ENCODE assay signal across 8 cellular contexts in the genomic region with DNA sequence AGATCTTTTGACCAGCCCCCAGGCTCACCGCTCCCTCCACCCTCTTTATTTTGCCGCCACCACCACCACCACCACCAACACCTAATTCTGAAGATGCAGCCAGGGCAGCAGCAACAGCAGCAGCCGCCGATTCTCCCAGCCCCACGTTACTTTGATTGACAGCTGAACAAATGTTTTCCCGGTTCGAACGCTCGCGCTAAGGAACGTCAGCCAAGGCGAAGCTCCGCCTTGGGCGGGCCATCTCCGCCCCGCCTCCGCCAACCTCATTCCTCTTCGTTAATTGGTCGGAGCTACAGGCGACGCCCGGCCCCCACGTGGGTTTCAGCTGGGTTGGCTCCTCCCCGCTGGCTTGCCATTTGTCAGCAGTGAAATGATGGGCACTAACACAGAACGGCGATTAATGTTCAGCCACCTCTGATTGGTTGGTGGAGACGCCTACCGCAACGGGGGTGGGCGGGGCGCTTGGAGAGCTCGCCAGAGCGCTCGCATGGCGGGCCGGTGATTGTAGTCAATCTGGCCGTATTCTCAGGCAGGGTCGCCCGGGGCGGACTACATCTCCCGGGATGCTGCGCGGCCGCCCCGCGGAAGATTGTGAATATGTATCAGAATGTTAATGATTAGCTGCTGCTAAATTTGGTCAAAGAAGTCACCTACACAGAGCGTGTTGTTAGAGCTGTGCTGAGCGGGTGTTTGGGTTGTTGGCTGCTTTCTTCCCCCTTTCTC. TPM values are rescaled to one million over a fixed set of nuclear protein-coding genes. Genes with fewer than 3 reads are reported as not detected.
DNase-seq lines count a peak whose midpoint lies in the region; ATAC-seq and TF ChIP-seq lines count a peak whose summit lies in the region.

A gene (plus strand): TSS at position 657 of the 723 bp plus-strand sequence. CDS start 826 bp downstream, outside the sequence.

- peaks cover 9% of the 10 kb centered on the region for H3K27me3 Mint-ChIP-seq in CD4-positive, CD25-positive, alpha-beta regulatory T cell
- peaks cover 4% of the 10 kb centered on the region for H3K27me3 Mint-ChIP-seq in activated CD8-positive, alpha-beta T cell treated with anti-CD3 and anti-CD28 coated beads for 36 hours

- peaks cover 0 to 3% of the 10 kb centered on the region in 2 experiments for H3K9me3 ChIP-seq in CD4-positive, CD25-positive, alpha-beta regulatory T cell (ENCODE audit: control insufficient read depth in 2 of 2, low read length in 2 of 2)
- H3K9me3 ChIP-seq in duodenal mucosa (ENCODE audit: control insufficient read depth in 1 of 2, low read length in 2 of 2) = no peaks in the 10 kb centered on the region
- no peaks in the 10 kb centered on the region for H3K9me3 ChIP-seq in liver (ENCODE audit: control insufficient read depth in 4 of 4, low read length in 3 of 4)

- no peaks in the 10 kb centered on the region for H3K36me3 Mint-ChIP-seq in CD4-positive, CD25-positive, alpha-beta regulatory T cell
- H3K36me3 Mint-ChIP-seq in activated CD8-positive, alpha-beta T cell treated with anti-CD3 and anti-CD28 coated beads for 36 hours (ENCODE audit: low read depth) = peaks cover 11% of the 10 kb centered on the region

- peak within 1 kb of the TSS; percentile 99 for H3K4me3 ChIP-seq in CD4-positive, CD25-positive, alpha-beta regulatory T cell (ENCODE audit: low read depth, low read length)
- H3K4me3 ChIP-seq in duodenal mucosa (ENCODE audit: low read depth in 1 of 2, low read length in 2 of 2) (peak within 1 kb of the TSS; percentile 86 to 96), liver (ENCODE audit: low read depth in 1 of 3, low read length in 3 of 3) (peak within 1 kb of the TSS; percentile 79 to 99 (median 90))

- intact Hi-C loops in activated CD8-positive, alpha-beta T cell treated with anti-CD3 and anti-CD28 coated beads for 36 hours (cut with micrococcal nuclease) = loop anchor here (2.0 to 10.0 kb wide), 4 partner anchors 53 to 243 kb away; no protein-coding TSS in a partner anchor

- under 1% methylated on average over 48 of the region's 48 CpGs for WGBS in liver

- CTCF ChIA-PET in activated CD8-positive, alpha-beta T cell treated with anti-CD3 and anti-CD28 coated beads for 36 hours (lab: Charles Lee) = interaction anchor here (1.1 to 1.5 kb wide), 4 partner anchors 16 to 92 kb away, joined by 3 to 4 read pairs (median 4); no protein-coding TSS in a partner anchor

- peak; percentile 88 to 90 for ATAC-seq in CD4-positive, CD25-positive, alpha-beta regulatory T cell (ENCODE audit: low read depth in 2 of 2)
- ATAC-seq in GM19438 (IDR thresholded peaks at IDR 0.05; ENCODE audit: low read depth, unreplicated experiment) (peak; percentile 74), HG03575 (IDR thresholded peaks at IDR 0.05; ENCODE audit: extremely low read depth, insufficient number of reproducible peaks, low FRiP score, unreplicated experiment) (peak; percentile 84)
- peak; percentile 88 for ATAC-seq in activated CD8-positive, alpha-beta T cell treated with anti-CD3 and anti-CD28 coated beads for 36 hours

- H3K4me3 Mint-ChIP-seq in CD4-positive, CD25-positive, alpha-beta regulatory T cell = peak within 1 kb of the TSS in 3 of 4 donors; percentile 75 to 90 (median 82)
- no peak within 1 kb of the TSS for H3K4me3 Mint-ChIP-seq in activated CD8-positive, alpha-beta T cell treated with anti-CD3 and anti-CD28 coated beads for 36 hours

- H3K9me3 Mint-ChIP-seq in CD4-positive, CD25-positive, alpha-beta regulatory T cell = no peaks in the 10 kb centered on the region
- no peaks in the 10 kb centered on the region for H3K9me3 Mint-ChIP-seq in activated CD8-positive, alpha-beta T cell treated with anti-CD3 and anti-CD28 coated beads for 36 hours

- no peaks in the 10 kb centered on the region for H3K36me3 ChIP-seq in CD4-positive, CD25-positive, alpha-beta regulatory T cell (ENCODE audit: control insufficient read depth, insufficient read depth, low read length)
- H3K36me3 ChIP-seq in duodenal mucosa (ENCODE audit: control insufficient read depth in 1 of 2, insufficient read depth in 2 of 2, low read length in 2 of 2) = no peaks in the 10 kb centered on the region
- H3K36me3 ChIP-seq in liver (ENCODE audit: control insufficient read depth in 4 of 4, insufficient read depth in 3 of 4, low read depth in 1 of 4, low read length in 3 of 4) = no peaks in the 10 kb centered on the region

- peak within 1 kb of the TSS; percentile 86 for H3K27ac ChIP-seq in CD4-positive, CD25-positive, alpha-beta regulatory T cell (ENCODE audit: insufficient read depth, low read length, poor library complexity, severe bottlenecking)
- H3K27ac ChIP-seq in duodenal mucosa (ENCODE audit: low read depth, low read length) (peak within 1 kb of the TSS; percentile 89), liver (ENCODE audit: low read depth in 1 of 2, low read length in 2 of 2) (peak within 1 kb of the TSS; percentile 93 to 96)

- DNase-seq in CD4-positive, CD25-positive, alpha-beta regulatory T cell = peak; percentile 100
- DNase-seq in NCI-H82 (lab: John Stamatoyannopoulos, UW) = peak; percentile 100
- DNase-seq in activated CD8-positive, alpha-beta T cell treated with anti-CD3 and anti-CD28 coated beads for 36 hours = peak; percentile 100
- peak; percentile 99 for DNase-seq in stimulated activated CD4-positive, alpha-beta T cell treated with anti-CD3 and anti-CD28 coated beads, Interleukin-4, amount 100 ng/mL, for 1 hour

- POLR2A ChIA-PET in activated CD8-positive, alpha-beta T cell treated with anti-CD3 and anti-CD28 coated beads for 36 hours (lab: Charles Lee) = interaction anchor here (0.7 to 2.5 kb wide), 18 partner anchors 12 to 1335 kb away, joined by 3 to 32 read pairs (median 4); a partner anchor contains a TSS

- H3K4me1 ChIP-seq in CD4-positive, CD25-positive, alpha-beta regulatory T cell (ENCODE audit: control insufficient read depth, insufficient read depth, low read length, poor library complexity, severe bottlenecking) = peaks cover 36% of the 10 kb centered on the region
- H3K4me1 ChIP-seq in duodenal mucosa (ENCODE audit: control insufficient read depth in 1 of 2, insufficient read depth in 2 of 2, low read length in 2 of 2) (peaks cover 0 to 15% of the 10 kb centered on the region in 2 donors), liver (ENCODE audit: control insufficient read depth in 4 of 4, insufficient read depth in 4 of 4, low read length in 3 of 4) (peaks cover 2 to 18% (median 5%) of the 10 kb centered on the region in 4 donors)

- TF ChIP-seq RAD21 in liver (IDR thresholded peaks at IDR 0.05) = peak; percentile 6 to 11

- peaks cover 12% of the 10 kb centered on the region for H3K27me3 ChIP-seq in CD4-positive, CD25-positive, alpha-beta regulatory T cell (ENCODE audit: control insufficient read depth, insufficient read depth, low read length)
- peaks cover 9 to 11% of the 10 kb centered on the region in 2 donors for H3K27me3 ChIP-seq in duodenal mucosa (ENCODE audit: control insufficient read depth in 1 of 2, insufficient read depth in 2 of 2, low read length in 2 of 2)
- no peaks in the 10 kb centered on the region for H3K27me3 ChIP-seq in liver (ENCODE audit: control insufficient read depth in 4 of 4, insufficient read depth in 4 of 4, low read length in 3 of 4)

- H3K9ac ChIP-seq in duodenal mucosa (ENCODE audit: low read depth in 1 of 2, low read length in 2 of 2) (peak within 1 kb of the TSS; percentile 81 to 94), liver (ENCODE audit: low read depth in 1 of 2, low read length in 2 of 2) (peak within 1 kb of the TSS; percentile 86 to 97)

- H3K27ac Mint-ChIP-seq in CD4-positive, CD25-positive, alpha-beta regulatory T cell = peak within 1 kb of the TSS in 1 of 3 donors; percentile 76
- peak within 1 kb of the TSS; percentile 69 for H3K27ac Mint-ChIP-seq in activated CD8-positive, alpha-beta T cell treated with anti-CD3 and anti-CD28 coated beads for 36 hours

- TF ChIP-seq CTCF in activated CD8-positive, alpha-beta T cell treated with anti-CD3 and anti-CD28 coated beads for 36 hours (IDR thresholded peaks at IDR 0.05) = no peak
- no peak for TF ChIP-seq CTCF in liver (IDR thresholded peaks at IDR 0.05; ENCODE audit: low read depth, low read length, missing input control)

- peaks cover 6 to 35% (median 27%) of the 10 kb centered on the region in 4 donors for H3K4me1 Mint-ChIP-seq in CD4-positive, CD25-positive, alpha-beta regulatory T cell
- peaks cover 28% of the 10 kb centered on the region for H3K4me1 Mint-ChIP-seq in activated CD8-positive, alpha-beta T cell treated with anti-CD3 and anti-CD28 coated beads for 36 hours (ENCODE audit: low read depth)

TF ChIP-seq in liver, 16 proteins besides CTCF, POLR2A, EP300 and RAD21 (continues in another document):
- TF ChIP-seq HNF4G (IDR thresholded peaks at IDR 0.05) = no peak
- TF ChIP-seq GABPA (IDR thresholded peaks at IDR 0.05 in 1 of 2, conservative IDR thresholded peaks at IDR 0.05 in 1 of 2) = peak in 1 of 2 donors; percentile 18
- TF ChIP-seq SP1 (IDR thresholded peaks at IDR 0.05) = peak; percentile 98
- TF ChIP-seq, protein P1, sequence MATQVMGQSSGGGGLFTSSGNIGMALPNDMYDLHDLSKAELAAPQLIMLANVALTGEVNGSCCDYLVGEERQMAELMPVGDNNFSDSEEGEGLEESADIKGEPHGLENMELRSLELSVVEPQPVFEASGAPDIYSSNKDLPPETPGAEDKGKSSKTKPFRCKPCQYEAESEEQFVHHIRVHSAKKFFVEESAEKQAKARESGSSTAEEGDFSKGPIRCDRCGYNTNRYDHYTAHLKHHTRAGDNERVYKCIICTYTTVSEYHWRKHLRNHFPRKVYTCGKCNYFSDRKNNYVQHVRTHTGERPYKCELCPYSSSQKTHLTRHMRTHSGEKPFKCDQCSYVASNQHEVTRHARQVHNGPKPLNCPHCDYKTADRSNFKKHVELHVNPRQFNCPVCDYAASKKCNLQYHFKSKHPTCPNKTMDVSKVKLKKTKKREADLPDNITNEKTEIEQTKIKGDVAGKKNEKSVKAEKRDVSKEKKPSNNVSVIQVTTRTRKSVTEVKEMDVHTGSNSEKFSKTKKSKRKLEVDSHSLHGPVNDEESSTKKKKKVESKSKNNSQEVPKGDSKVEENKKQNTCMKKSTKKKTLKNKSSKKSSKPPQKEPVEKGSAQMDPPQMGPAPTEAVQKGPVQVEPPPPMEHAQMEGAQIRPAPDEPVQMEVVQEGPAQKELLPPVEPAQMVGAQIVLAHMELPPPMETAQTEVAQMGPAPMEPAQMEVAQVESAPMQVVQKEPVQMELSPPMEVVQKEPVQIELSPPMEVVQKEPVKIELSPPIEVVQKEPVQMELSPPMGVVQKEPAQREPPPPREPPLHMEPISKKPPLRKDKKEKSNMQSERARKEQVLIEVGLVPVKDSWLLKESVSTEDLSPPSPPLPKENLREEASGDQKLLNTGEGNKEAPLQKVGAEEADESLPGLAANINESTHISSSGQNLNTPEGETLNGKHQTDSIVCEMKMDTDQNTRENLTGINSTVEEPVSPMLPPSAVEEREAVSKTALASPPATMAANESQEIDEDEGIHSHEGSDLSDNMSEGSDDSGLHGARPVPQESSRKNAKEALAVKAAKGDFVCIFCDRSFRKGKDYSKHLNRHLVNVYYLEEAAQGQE (IDR thresholded peaks at IDR 0.05) = peak; percentile 88
- peak; percentile 62 for TF ChIP-seq NR2F2 (IDR thresholded peaks at IDR 0.05)
- TF ChIP-seq FOXA1 (IDR thresholded peaks at IDR 0.05) = no peak

RNA-seq across cellular contexts. Expression of the gene that starts here (rescaled TPM):
- 127 TPM for total RNA-seq in CD4-positive, CD25-positive, alpha-beta regulatory T cell
- polyA plus RNA-seq in CD4-positive, CD25-positive, alpha-beta regulatory T cell = 10 to 100 TPM; 16.2 to 30.1 (median 21.8) TPM
- total RNA-seq in activated CD8-positive, alpha-beta T cell treated with anti-CD3 and anti-CD28 coated beads for 36 hours = 10 to 100 TPM; 30.8 to 31.9 TPM
- 1 to 10 TPM; 5.4 to 6.6 TPM for total RNA-seq in liver
- polyA plus RNA-seq in liver = 1 to 10 TPM; 2.5 to 3.9 TPM

Comparison
In these comparisons a context has a peak if more than half of its experiments do, and no peak if none do; other contexts are left out.
1. Peak in every context shown above with its lines: DNase-seq, ATAC-seq, H3K4me3 ChIP-seq and H3K27ac ChIP-seq.
2. RNA of the gene that starts here (total RNA-seq): 127 TPM in CD4-positive, CD25-positive, alpha-beta regulatory T cell (single experiment) and 30.8 to 31.9 TPM in activated CD8-positive, alpha-beta T cell treated with anti-CD3 and anti-CD28 coated beads for 36 hours; 5.4 to 6.6 TPM in liver; every median in the first group is over 4 times any median in the second.